ENCODE assay signal across 9 cellular contexts in genomic region chr13:99980201-99981114, GRCh38. TPM values are rescaled to one million over a fixed set of nuclear protein-coding genes. Genes with fewer than 3 reads are reported as not detected.
DNase-seq lines count a peak whose midpoint lies in the region; ATAC-seq, FAIRE-seq and TF ChIP-seq lines count a peak whose summit lies in the region.
"Had no signal": no experiment of that assay in that cellular context is flagged by ENCODE, and none has a peak within 500 bp of the region (broad histone marks: within the 10 kb centered on the region; RNA-seq: fewer than 3 reads in every experiment).

No MANE protein-coding gene starts in this region.

- 2% methylated on average over 40 of the region's 104 CpGs for WGBS in HepG2 (ENCODE audit: low lambda C conversion rate)

- TF ChIP-seq EP300 in HepG2 (IDR thresholded peaks at IDR 0.05; ENCODE audit: low read depth in 2 of 2, low read length in 2 of 2) (no peak), HepG2 (CRISPR knock-in tag; IDR thresholded peaks at IDR 0.05; ENCODE audit: borderline replicate concordance) (no peak)

- no peak overlapping the region for H3K4me3 Mint-ChIP-seq in activated T-helper 2 cell treated with anti-CD3 and anti-CD28 coated beads, Interferon-gamma antibody, Interleukin-2, Interleukin-4, amounts not matched to agents 10 μg/mL and 5 μg/mL and 100 μg/mL, durations not matched to agents 14 hours and 24 hours and 36 hours (ENCODE audit: low read depth)

- H3K4me2 ChIP-seq in HepG2 (ENCODE audit: low read depth, low read length): peak overlapping the region; percentile 84

- FAIRE-seq in HepG2 (lab: Jason Lieb, UNC): no peak

- ATAC-seq in GM21360 (IDR thresholded peaks at IDR 0.05; ENCODE audit: unreplicated experiment) (peak; percentile 63), HepG2 (peak; percentile 74)

- H3K9me3 ChIP-seq in WERI-Rb-1 (ENCODE audit: severe bottlenecking) (no peaks in the 10 kb centered on the region), HepG2 (ENCODE audit: low read length) (no peaks in the 10 kb centered on the region)

- peaks cover 38% of the 10 kb centered on the region for H3K4me1 ChIP-seq in HepG2 (ENCODE audit: insufficient read depth, low read length)

- no peak overlapping the region for H3K27ac Mint-ChIP-seq in activated T-helper 2 cell treated with anti-CD3 and anti-CD28 coated beads, Interferon-gamma antibody, Interleukin-2, Interleukin-4, amounts not matched to agents 10 μg/mL and 5 μg/mL and 100 μg/mL, durations not matched to agents 14 hours and 24 hours and 36 hours

- H3K4me3 ChIP-seq in WERI-Rb-1 (ENCODE audit: low read depth, low read length): peak overlapping the region; percentile 74
- peak overlapping the region; percentile 90 for H3K4me3 ChIP-seq in choroid plexus epithelial cell (ENCODE audit: low read depth, low read length)
- peak overlapping the region; percentile 37 to 73 (median 48); a peak in 5 of 6 replicates for H3K4me3 ChIP-seq in HepG2 (replicated peaks in 1 of 3; ENCODE audit: insufficient read depth in 1 of 3, low read depth in 2 of 3, low read length in 3 of 3)

- H3K79me2 ChIP-seq in HepG2 (ENCODE audit: insufficient read depth, low read length): no peaks in the 10 kb centered on the region

- POLR2A ChIA-PET in HepG2 (lab: Yijun Ruan, JAX): interaction anchor here (0.6 kb wide), 1 partner anchor 55 kb away, joined by 3 read pairs; no protein-coding TSS in a partner anchor

- H3K27me3 ChIP-seq in WERI-Rb-1 (ENCODE audit: insufficient read depth, low read depth, severe bottlenecking) (peaks cover 38% of the 10 kb centered on the region), HepG2 (ENCODE audit: control insufficient read depth in 1 of 2, insufficient read depth in 2 of 2, low read length in 2 of 2) (peaks cover 9 to 73% of the 10 kb centered on the region in 2 experiments; a peak in 4 of 5 replicates)

- peaks cover 64% of the 10 kb centered on the region for H3K27me3 Mint-ChIP-seq in activated T-helper 2 cell treated with anti-CD3 and anti-CD28 coated beads, Interferon-gamma antibody, Interleukin-2, Interleukin-4, amounts not matched to agents 10 μg/mL and 5 μg/mL and 100 μg/mL, durations not matched to agents 14 hours and 24 hours and 36 hours (ENCODE audit: low read depth)

- no peak for TF ChIP-seq POLR2A in HepG2 (IDR thresholded peaks at IDR 0.05; ENCODE audit: insufficient read depth in 1 of 2, low read depth in 2 of 2, low read length in 2 of 2)

- TF ChIP-seq CTCF in C4-2B (conservative IDR thresholded peaks at IDR 0.05) (peak; percentile 14), WERI-Rb-1 (IDR thresholded peaks at IDR 0.05; ENCODE audit: low read depth, low read length) (peak; percentile 26; the same call in 1 of the 2 replicates), choroid plexus epithelial cell (conservative IDR thresholded peaks at IDR 0.05; ENCODE audit: low read depth, low read length) (no peak), HepG2 (CRISPR knock-in tag; IDR thresholded peaks at IDR 0.05) (peak; percentile 53)

- H3K27ac ChIP-seq in C4-2B: peak overlapping the region; percentile 85
- H3K27ac ChIP-seq in WERI-Rb-1: peak overlapping the region; percentile 98
- no peak overlapping the region for H3K27ac ChIP-seq in HepG2 (ENCODE audit: extremely low read length, insufficient read depth, low read length)

- peak; percentile 66 for TF ChIP-seq RAD21 in HepG2 (CRISPR knock-in tag; IDR thresholded peaks at IDR 0.05)

- BruUV-seq in HepG2 (replicated peaks; lab: Mats Ljungman, UMichigan): no TSS peak

- H3K9ac ChIP-seq in HepG2 (ENCODE audit: insufficient read depth, low read depth, low read length): no peak overlapping the region

- in situ Hi-C loops in HepG2 (cut with HindIII; ENCODE audit: extremely low pct_ligation_motif_present, low pct_unique_long_range_greater_than_20kb): loop anchor here (10.0 kb wide), 1 partner anchor 254 kb away; no protein-coding TSS in a partner anchor

- no peaks in the 10 kb centered on the region for H3K4me1 Mint-ChIP-seq in activated T-helper 2 cell treated with anti-CD3 and anti-CD28 coated beads, Interferon-gamma antibody, Interleukin-2, Interleukin-4, amounts not matched to agents 10 μg/mL and 5 μg/mL and 100 μg/mL, durations not matched to agents 14 hours and 24 hours and 36 hours (ENCODE audit: low read depth)

- no peaks in the 10 kb centered on the region for H4K20me1 ChIP-seq in HepG2 (ENCODE audit: insufficient read depth, low read length)

- no peak overlapping the region for H2AFZ ChIP-seq in HepG2 (ENCODE audit: low read length)

- CTCF ChIA-PET in HepG2 (lab: Yijun Ruan, JAX; ENCODE audit: low intra/inter-chr PET ratio, low total read pairs): no interaction called here

- peaks cover 5% of the 10 kb centered on the region for H3K9me3 Mint-ChIP-seq in activated T-helper 2 cell treated with anti-CD3 and anti-CD28 coated beads, Interferon-gamma antibody, Interleukin-2, Interleukin-4, amounts not matched to agents 10 μg/mL and 5 μg/mL and 100 μg/mL, durations not matched to agents 14 hours and 24 hours and 36 hours

- DNase-seq in NCI-H1105 (lab: John Stamatoyannopoulos, UW) (peak; percentile 59), WERI-Rb-1 (peak; percentile 96), choroid plexus epithelial cell (ENCODE audit: low read depth) (peak; percentile 92), HepG2 (ENCODE audit: low spot score) (no peak)
- peak; percentile 43 for DNase-seq in stimulated activated CD8-positive, alpha-beta memory T cell treated with anti-CD3 and anti-CD28 coated beads, Interleukin-4, amount 100 ng/mL, for 24 hours (ENCODE audit: low read depth)
- no peak for DNase-seq in activated T-helper 2 cell treated with anti-CD3 and anti-CD28 coated beads, Interferon-gamma antibody, Interleukin-2, Interleukin-4, amounts not matched to agents 10 μg/mL and 5 μg/mL and 100 μg/mL, durations not matched to agents 14 hours and 24 hours and 36 hours (ENCODE audit: low spot score)

- H3K36me3 ChIP-seq in WERI-Rb-1 (peaks cover 20% of the 10 kb centered on the region), HepG2 (replicated peaks in 1 of 2; ENCODE audit: control insufficient read depth in 1 of 2, insufficient read depth in 2 of 2, low read length in 2 of 2) (no peaks in the 10 kb centered on the region)

- H3K36me3 Mint-ChIP-seq in activated T-helper 2 cell treated with anti-CD3 and anti-CD28 coated beads, Interferon-gamma antibody, Interleukin-2, Interleukin-4, amounts not matched to agents 10 μg/mL and 5 μg/mL and 100 μg/mL, durations not matched to agents 14 hours and 24 hours and 36 hours (ENCODE audit: low read depth): no peaks in the 10 kb centered on the region

- intact Hi-C loops in HepG2 (cut with micrococcal nuclease; ENCODE audit: unreplicated experiment): loop anchor here (10.0 kb wide), 1 partner anchor 534 kb away; no protein-coding TSS in a partner anchor
- intact Hi-C loops in activated T-helper 2 cell treated with anti-CD3 and anti-CD28 coated beads, Interferon-gamma antibody, Interleukin-2, Interleukin-4, amounts not matched to agents 10 μg/mL and 5 μg/mL and 100 μg/mL, durations not matched to agents 14 hours and 24 hours and 36 hours (cut with micrococcal nuclease): loop anchor here (5.0 kb wide), 1 partner anchor 257 kb away; no protein-coding TSS in a partner anchor

RNA-seq across cellular contexts. Expression of gene ZIC2, which starts 1.1 kb away (rescaled TPM):
- total RNA-seq in HepG2 (2016; rRNA removed; fragmentation: Illumina TruSeq; extraction: Trizol): not detected in 2 replicates
- not detected in 2 replicates for total RNA-seq in HepG2 (2016; cell fraction: cytosol; rRNA removed; fragmentation: Illumina TruSeq; extraction: Trizol; ENCODE audit: low read depth)
- 0.06 TPM in 1 of 2 replicates, not detected in the other for total RNA-seq in HepG2 (2016; cell fraction: insoluble cytoplasmic fraction; rRNA removed; fragmentation: Illumina TruSeq; extraction: Trizol)
- not detected in 2 replicates for total RNA-seq in HepG2 (2016; cell fraction: membrane; rRNA removed; fragmentation: Illumina TruSeq; extraction: Trizol)
- total RNA-seq in HepG2 (2016; cell fraction: nucleus; rRNA removed; fragmentation: Illumina TruSeq; extraction: Trizol): not detected in 2 replicates
- 0.12 and 0.13 TPM in 2 replicates for polyA plus RNA-seq in HepG2 (2011; rRNA removed)
- polyA plus RNA-seq in HepG2 (2011; cell fraction: cytosol; rRNA removed): 0.06 and 0.11 TPM in 2 replicates
- 0.29 and 0.32 TPM in 2 replicates for polyA plus RNA-seq in HepG2 (2011; cell fraction: nucleus; rRNA removed)
- polyA plus RNA-seq in HepG2 (2012): 0.17 and 0.24 TPM in 2 replicates
- not detected in 2 replicates for polyA plus RNA-seq in HepG2 (2016; cell fraction: cytosol; fragmentation: Illumina TruSeq; extraction: Trizol; ENCODE audit: low read depth)
- 0.08 TPM in 2 replicates for polyA plus RNA-seq in HepG2 (2016; cell fraction: insoluble cytoplasmic fraction; fragmentation: Illumina TruSeq; extraction: Trizol; ENCODE audit: low read depth)
- polyA plus RNA-seq in HepG2 (2016; cell fraction: membrane; fragmentation: Illumina TruSeq; extraction: Trizol; ENCODE audit: low read depth): not detected in 2 replicates
- not detected in 2 replicates for polyA plus RNA-seq in HepG2 (2016; cell fraction: nucleus; fragmentation: Illumina TruSeq; extraction: Trizol; ENCODE audit: insufficient read depth, low read depth)
- polyA minus RNA-seq in HepG2 (2011; rRNA and poly(A)+ RNA removed; ENCODE audit: low replicate concordance): 0.18 and 5.2 TPM in 2 replicates
- polyA minus RNA-seq in HepG2 (2011; cell fraction: cytosol; rRNA and poly(A)+ RNA removed): 0.53 and 0.59 TPM in 2 replicates
- 0.13 TPM in 1 of 2 replicates, not detected in the other for polyA minus RNA-seq in HepG2 (2011; cell fraction: nucleus; rRNA and poly(A)+ RNA removed)
- not detected in 2 replicates for total RNA-seq in activated T-helper 2 cell treated with anti-CD3 and anti-CD28 coated beads, Interferon-gamma antibody, Interleukin-2, Interleukin-4, amounts not matched to agents 10 μg/mL and 5 μg/mL and 100 μg/mL, durations not matched to agents 14 hours and 24 hours and 36 hours
- total RNA-seq: T-helper 2 cell treated with Interferon-gamma antibody and Interleukin-4, amounts not matched to agents 100 ng/mL and 5 ng/mL, for 36 hours had no signal

RNA-seq across cellular contexts. Expression of gene ZIC5, which starts 8.9 kb away (rescaled TPM):
- total RNA-seq in HepG2 (2016; rRNA removed; fragmentation: Illumina TruSeq; extraction: Trizol): 0.02 TPM in 1 of 2 replicates, not detected in the other
- total RNA-seq in HepG2 (2016; cell fraction: cytosol; rRNA removed; fragmentation: Illumina TruSeq; extraction: Trizol; ENCODE audit: low read depth): not detected in 2 replicates
- 0.03 and 0.04 TPM in 2 replicates for total RNA-seq in HepG2 (2016; cell fraction: insoluble cytoplasmic fraction; rRNA removed; fragmentation: Illumina TruSeq; extraction: Trizol)
- total RNA-seq in HepG2 (2016; cell fraction: membrane; rRNA removed; fragmentation: Illumina TruSeq; extraction: Trizol): 0.03 TPM in 1 of 2 replicates, not detected in the other
- not detected in 2 replicates for total RNA-seq in HepG2 (2016; cell fraction: nucleus; rRNA removed; fragmentation: Illumina TruSeq; extraction: Trizol)
- polyA plus RNA-seq in HepG2 (2011; rRNA removed): 0.07 TPM in 1 of 2 replicates, not detected in the other
- polyA plus RNA-seq in HepG2 (2011; cell fraction: cytosol; rRNA removed): 0.01 and 0.03 TPM in 2 replicates
- polyA plus RNA-seq in HepG2 (2011; cell fraction: nucleus; rRNA removed): 0.03 and 0.06 TPM in 2 replicates
- polyA plus RNA-seq in HepG2 (2012): 0.03 TPM in 1 of 2 replicates, not detected in the other
- not detected in 2 replicates for polyA plus RNA-seq in HepG2 (2016; cell fraction: cytosol; fragmentation: Illumina TruSeq; extraction: Trizol; ENCODE audit: low read depth)
- not detected in 2 replicates for polyA plus RNA-seq in HepG2 (2016; cell fraction: insoluble cytoplasmic fraction; fragmentation: Illumina TruSeq; extraction: Trizol; ENCODE audit: low read depth)
- polyA plus RNA-seq in HepG2 (2016; cell fraction: membrane; fragmentation: Illumina TruSeq; extraction: Trizol; ENCODE audit: low read depth): 0.03 TPM in 1 of 2 replicates, not detected in the other
- polyA plus RNA-seq in HepG2 (2016; cell fraction: nucleus; fragmentation: Illumina TruSeq; extraction: Trizol; ENCODE audit: insufficient read depth, low read depth): 0.10 TPM in 1 of 2 replicates, not detected in the other
- 2.7 TPM in 1 of 2 replicates, not detected in the other for polyA minus RNA-seq in HepG2 (2011; rRNA and poly(A)+ RNA removed; ENCODE audit: low replicate concordance)
- not detected in 2 replicates for polyA minus RNA-seq in HepG2 (2011; cell fraction: cytosol; rRNA and poly(A)+ RNA removed)
- not detected in 2 replicates for polyA minus RNA-seq in HepG2 (2011; cell fraction: nucleus; rRNA and poly(A)+ RNA removed)
- total RNA-seq in activated T-helper 2 cell treated with anti-CD3 and anti-CD28 coated beads, Interferon-gamma antibody, Interleukin-2, Interleukin-4, amounts not matched to agents 10 μg/mL and 5 μg/mL and 100 μg/mL, durations not matched to agents 14 hours and 24 hours and 36 hours: not detected in 2 replicates
- total RNA-seq: T-helper 2 cell treated with Interferon-gamma antibody and Interleukin-4, amounts not matched to agents 100 ng/mL and 5 ng/mL, for 36 hours had no signal

Comparison
In these comparisons a context has a peak if more than half of its experiments do, and no peak if none do; other contexts are left out.
1. DNase-seq: peak in NCI-H1105 (single experiment), WERI-Rb-1 (single experiment), choroid plexus epithelial cell (single experiment) and stimulated activated CD8-positive, alpha-beta memory T cell treated with anti-CD3 and anti-CD28 coated beads, Interleukin-4, amount 100 ng/mL, for 24 hours (single experiment); none in HepG2 (single experiment) and activated T-helper 2 cell treated with anti-CD3 and anti-CD28 coated beads, Interferon-gamma antibody, Interleukin-2, Interleukin-4, amounts not matched to agents 10 μg/mL and 5 μg/mL and 100 μg/mL, durations not matched to agents 14 hours and 24 hours and 36 hours (single experiment).
2. Peak in every context shown above with its lines, with median percentiles within 50 percentile points of each other: H3K4me3 ChIP-seq.